ENCODE assay signal across 8 cellular contexts in the genomic region with DNA sequence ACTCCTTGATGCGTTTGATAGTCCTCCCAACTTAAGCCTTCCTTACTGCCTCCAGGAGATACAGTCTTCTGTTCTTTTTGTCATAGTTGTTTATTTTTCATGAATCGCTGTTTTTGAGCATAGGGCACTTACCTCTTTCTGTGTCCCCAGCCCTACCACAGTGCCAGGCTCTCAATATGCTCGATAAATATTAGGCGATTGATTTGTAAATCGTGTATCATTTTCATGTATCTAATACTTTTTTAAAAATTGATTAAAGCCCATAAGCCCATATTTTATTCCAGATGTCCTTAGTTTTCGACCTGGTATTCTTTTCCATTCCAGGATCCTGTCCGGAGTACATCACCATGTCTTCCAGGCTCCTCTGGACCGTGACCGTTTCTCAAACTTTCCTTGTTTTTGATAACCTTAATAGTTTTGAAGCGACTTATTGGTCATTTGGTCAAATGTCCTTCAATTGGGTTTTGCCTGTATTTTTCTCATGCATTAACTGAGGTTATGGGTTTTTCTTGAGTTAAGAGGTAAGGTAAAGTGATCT. TPM values are rescaled to one million over a fixed set of nuclear protein-coding genes. Genes with fewer than 3 reads are reported as not detected.
DNase-seq lines count a peak whose midpoint lies in the region; ATAC-seq and TF ChIP-seq lines count a peak whose summit lies in the region.

No MANE protein-coding gene starts in this region.

- ATAC-seq in GM19025 (IDR thresholded peaks at IDR 0.05; ENCODE audit: low read depth, unreplicated experiment), result peak; percentile 16
- ATAC-seq in HG03342 (IDR thresholded peaks at IDR 0.05; ENCODE audit: unreplicated experiment), result peak; percentile 12
- ATAC-seq in memory B cell (ENCODE audit: low read depth), result peak; percentile 10

- H3K9me3 Mint-ChIP-seq in memory B cell, result no peaks in the 10 kb centered on the region

- no peaks in the 10 kb centered on the region for H3K27me3 Mint-ChIP-seq in memory B cell

- H3K36me3 ChIP-seq in A673 (ENCODE audit: insufficient read depth, low read length, poor library complexity, severe bottlenecking) (peaks cover 19% of the 10 kb centered on the region), adrenal gland (replicated peaks in 1 of 2) (peaks cover 0 to 3% of the 10 kb centered on the region in 2 donors)

- H3K4me1 Mint-ChIP-seq in memory B cell, result peaks cover 17% of the 10 kb centered on the region

- DNase-seq in A673 (ENCODE audit: low spot score) (no peak), adrenal gland (no peak), memory B cell (ENCODE audit: low spot score in 2 of 2) (no peak), NOMO-1 treated with DMSO at 0.1 percent for 48 hours (lab: John Stamatoyannopoulos, UW; ENCODE audit: unreplicated experiment) (no peak), SIG-M5 treated with dmso at 0.1 percent for 504 hours (lab: John Stamatoyannopoulos, UW; ENCODE audit: unreplicated experiment) (no peak)
- no peak for DNase-seq in NK-92 treated with Interleukin-12 subunit alpha and Interleukin-12 subunit beta, amount 100 ng/mL, for 24 hours (lab: John Stamatoyannopoulos, UW)

- H3K4me1 ChIP-seq in A673 (ENCODE audit: insufficient read depth, low read length, poor library complexity, severe bottlenecking) (peaks cover 24% of the 10 kb centered on the region), adrenal gland (replicated peaks in 1 of 2) (peaks cover 26 to 36% of the 10 kb centered on the region in 2 donors)

- TF ChIP-seq CTCF in A673 (conservative IDR thresholded peaks at IDR 0.05; ENCODE audit: low read depth, low read length) (no peak), adrenal gland (IDR thresholded peaks at IDR 0.05) (no peak)

- H3K27me3 ChIP-seq in A673 (replicated peaks; ENCODE audit: insufficient read depth, low read depth, low read length, poor library complexity) (no peaks in the 10 kb centered on the region), adrenal gland (no peaks in the 10 kb centered on the region)

- H3K4me3 ChIP-seq in A673 (ENCODE audit: low read depth, low read length, poor library complexity, severe bottlenecking) (peak overlapping the region; percentile 79), adrenal gland (peak overlapping the region; percentile 68 to 97 (median 86))

- intact Hi-C loops in A673 (cut with micrococcal nuclease; ENCODE audit: unreplicated experiment), result no loop called here
- intact Hi-C loops in adrenal gland (cut with DNase I), result no loop called here

- WGBS in adrenal gland, 4 donors, result 38 to 53% (median 44%) methylated on average over 10 of the region's 10 CpGs

- no peaks in the 10 kb centered on the region for H3K9me3 ChIP-seq in A673 (ENCODE audit: low read depth, low read length, poor library complexity, severe bottlenecking)
- H3K9me3 ChIP-seq in adrenal gland (replicated peaks in 1 of 3), result no peaks in the 10 kb centered on the region

- peak overlapping the region; percentile 99 for H3K27ac Mint-ChIP-seq in memory B cell

- H3K4me3 Mint-ChIP-seq in memory B cell, result peak overlapping the region; percentile 93

- no peak for TF ChIP-seq POLR2A in adrenal gland (IDR thresholded peaks at IDR 0.05)

- POLR2A ChIA-PET in A673 (lab: Charles Lee; ENCODE audit: low non-redundant PET), result no interaction called here

- BruUV-seq in A673 (replicated peaks; lab: Mats Ljungman, UMichigan), result TSS peak; percentile 72

- CTCF ChIA-PET in A673 (lab: Charles Lee), result interaction anchor here (0.6 kb wide), 1 partner anchor 23 kb away, joined by 3 read pairs; no protein-coding TSS in a partner anchor

- H3K36me3 Mint-ChIP-seq in memory B cell, result peaks cover 6% of the 10 kb centered on the region

- H3K27ac ChIP-seq in A673 (ENCODE audit: low read depth, low read length, poor library complexity, severe bottlenecking), result no peak overlapping the region
- H3K27ac ChIP-seq in adrenal gland, result peak overlapping the region in 4 of 5 donors; percentile 96 to 99 (median 98)

RNA-seq across cellular contexts. Expression of gene MMADHC, which starts 0.4 kb away (rescaled TPM):
- total RNA-seq in A673 (2021), result 115 and 124 TPM in 2 replicates
- 100 to 1,000 TPM in 3 of 8 donors, 10 to 100 TPM in 5; 45.9 to 124 (median 91.0) TPM for total RNA-seq in adrenal gland
- 100 to 1,000 TPM in 1 of 3 donors, 10 to 100 TPM in 2; 28.0 to 123 (median 30.7) TPM for polyA plus RNA-seq in adrenal gland
